ENCODE assay signal across 31 cellular contexts in the genomic region with DNA sequence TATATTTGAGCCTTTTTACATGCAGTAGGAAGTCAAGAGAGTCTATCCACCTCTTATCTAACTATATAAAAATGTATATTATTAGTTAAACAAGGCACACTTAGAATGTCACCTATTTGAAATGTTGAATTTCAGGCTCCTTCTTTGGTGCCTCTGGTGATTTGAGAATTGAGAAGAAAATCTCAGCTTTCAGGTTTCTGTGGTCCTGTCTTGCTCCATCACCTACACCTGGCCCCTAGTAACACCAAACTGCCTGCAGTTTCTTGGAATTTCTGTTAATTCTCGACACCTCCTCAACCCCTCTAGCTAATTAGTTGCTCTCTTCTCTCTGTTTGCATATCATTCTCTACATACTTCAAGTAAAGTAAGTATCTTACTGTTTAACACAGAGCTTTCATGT. TPM values are rescaled to one million over a fixed set of nuclear protein-coding genes. Genes with fewer than 3 reads are reported as not detected.
"Had no signal": no experiment of that assay in that cellular context is flagged by ENCODE, and none has a peak within 500 bp of the region (broad histone marks: within the 10 kb centered on the region; RNA-seq: fewer than 3 reads in every experiment).

No MANE protein-coding gene starts in this region.

- H3K4me3 ChIP-seq: ascending aorta had no signal

- H3K27ac ChIP-seq: ascending aorta, VCaP had no signal

- DNase-seq: activated B cell treated with CpG ODN at 0.5 μM for 24 hours; activated CD4-positive, alpha-beta memory T cell treated with anti-CD3 and anti-CD28 coated beads for 36 hours; activated CD4-positive, alpha-beta T cell treated with anti-CD3 and anti-CD28 coated beads for 4 hours; activated CD4-positive, alpha-beta T cell treated with anti-CD3 and anti-CD28 coated beads, Interleukin-2, amount 10 ng/mL, durations not matched to agents 24 days and 14 days; activated CD4-positive, alpha-beta T cell treated with anti-CD3 and anti-CD28 coated beads, Interleukin-2, amount 50 U/mL, for 1 hour; activated CD4-positive, alpha-beta T cell treated with anti-CD3 and anti-CD28 coated beads, Interleukin-2, amount 50 U/mL, for 4 hours; activated CD4-positive, CD25-positive, alpha-beta regulatory T cell treated with anti-CD3 and anti-CD28 coated beads, Interleukin-2, amount 50 U/mL, for 72 hours; activated CD8-positive, alpha-beta memory T cell treated with anti-CD3 and anti-CD28 coated beads, Interleukin-2, amount 50 U/mL, for 4 hours; activated CD8-positive, alpha-beta T cell treated with anti-CD3 and anti-CD28 coated beads for 36 hours; activated effector memory CD4-positive, alpha-beta T cell treated with anti-CD3 and anti-CD28 coated beads, Interleukin-2, amount 50 U/mL, for 16 hours; activated gamma-delta T cell treated with Interleukin-2 at 50 U/mL for 16 hours; activated naive CD4-positive, alpha-beta T cell; activated naive CD4-positive, alpha-beta T cell treated with anti-CD3 and anti-CD28 coated beads for 36 hours; activated naive CD4-positive, alpha-beta T cell treated with anti-CD3 and anti-CD28 coated beads, Interleukin-2, amount 50 U/mL, for 16 hours; activated naive CD8-positive, alpha-beta T cell treated with anti-CD3 and anti-CD28 coated beads for 36 hours; activated T-cell treated with anti-CD3 and anti-CD28 coated beads for 4 hours; activated T-cell treated with anti-CD3 and anti-CD28 coated beads, Interleukin-2, amount 50 U/mL, for 1 hour; activated T-cell treated with anti-CD3 and anti-CD28 coated beads, Interleukin-2, amount 50 U/mL, for 4 hours; activated T-cell treated with anti-CD3 and anti-CD28 coated beads, Interleukin-2, amount 50 U/mL, for 72 hours; amygdala; anterior cingulate cortex; central memory CD4-positive, alpha-beta T cell; SW 1271; T-helper 1 cell; T-helper 2 cell; T-helper 9 cell had no signal

- H3K27me3 ChIP-seq: ascending aorta had no signal

- ATAC-seq: activated CD8-positive, alpha-beta T cell treated with anti-CD3 and anti-CD28 coated beads for 36 hours; activated naive CD4-positive, alpha-beta T cell treated with anti-CD3 and anti-CD28 coated beads, Interleukin-2, amount 50 U/mL, for 72 hours; activated T-cell treated with anti-CD3 and anti-CD28 coated beads, Interleukin-2, amount 50 U/mL, for 4 hours; activated T-cell treated with anti-CD3 and anti-CD28 coated beads, Interleukin-2, amount 50 U/mL, for 72 hours; activated T-helper 17 cell treated with anti-CD3 and anti-CD28 coated beads, Interleukin-2, amount 50 U/mL, for 72 hours had no signal

- H3K4me1 ChIP-seq: ascending aorta had no signal

- H3K9me3 ChIP-seq: ascending aorta had no signal

RNA-seq across cellular contexts. Expression of a gene that starts 54.9 kb away (rescaled TPM):
- total RNA-seq: activated CD4-positive, alpha-beta T cell treated with anti-CD3 and anti-CD28 coated beads, Interleukin-2, amount 10 ng/mL, durations not matched to agents 24 days and 14 days; activated CD8-positive, alpha-beta memory T cell treated with anti-CD3 and anti-CD28 coated beads for 36 hours; activated CD8-positive, alpha-beta T cell treated with anti-CD3 and anti-CD28 coated beads for 36 hours; activated naive CD8-positive, alpha-beta T cell treated with anti-CD3 and anti-CD28 coated beads for 36 hours had no signal
